ENCODE assay signal across 8 cellular contexts in genomic region chr1:31931241-31932225, GRCh38. TPM values are rescaled to one million over a fixed set of nuclear protein-coding genes. Genes with fewer than 3 reads are reported as not detected.
A peak's percentile ranks its signal among the peaks of the same experiment; 100 is the strongest.
DNase-seq lines count a peak whose midpoint lies in the region; ATAC-seq and TF ChIP-seq lines count a peak whose summit lies in the region.

No MANE protein-coding gene starts in this region.

- H3K4me1 Mint-ChIP-seq in activated CD8-positive, alpha-beta memory T cell treated with anti-CD3 and anti-CD28 coated beads, Interleukin-2, amount 10 ng/mL, durations not matched to agents 7 days and 5 days: peaks cover 72% of the 10 kb centered on the region

- H3K27ac ChIP-seq in fibroblast of lung (ENCODE audit: insufficient read depth, low read length) (peak overlapping the region; percentile 16), smooth muscle cell (ENCODE audit: low read depth) (peak overlapping the region; percentile 94)

- in situ Hi-C loops in G401 (cut with HindIII; ENCODE audit: low sequenced_read_pairs): no loop called here

- no peak for DNase-seq in activated CD8-positive, alpha-beta memory T cell treated with anti-CD3 and anti-CD28 coated beads, Interleukin-2, amount 10 ng/mL, durations not matched to agents 7 days and 5 days
- DNase-seq in activated CD8-positive, alpha-beta memory T cell treated with anti-CD3 and anti-CD28 coated beads for 24 hours: no peak
- DNase-seq in SW480 (ENCODE audit: low spot score) (peak; percentile 62), fibroblast of lung (ENCODE audit: low read depth in 2 of 2) (peak; percentile 53 to 71), smooth muscle cell (lab: John Stamatoyannopoulos, UW; ENCODE audit: unreplicated experiment) (no peak), G401 (ENCODE audit: low spot score) (no peak), cerebellum (ENCODE audit: low spot score) (no peak)

- H3K27me3 ChIP-seq in fibroblast of lung (ENCODE audit: control insufficient read depth, insufficient read depth, low read length) (no peaks in the 10 kb centered on the region), smooth muscle cell (ENCODE audit: low read depth) (no peaks in the 10 kb centered on the region)

- H3K27me3 Mint-ChIP-seq in activated CD8-positive, alpha-beta memory T cell treated with anti-CD3 and anti-CD28 coated beads, Interleukin-2, amount 10 ng/mL, durations not matched to agents 7 days and 5 days: no peaks in the 10 kb centered on the region

- no peak for TF ChIP-seq CTCF in fibroblast of lung (conservative IDR thresholded peaks at IDR 0.05 in 1 of 2, IDR thresholded peaks at IDR 0.05 in 1 of 2; ENCODE audit: low read depth in 1 of 2, low read length in 2 of 2)
- TF ChIP-seq CTCF in smooth muscle cell (IDR thresholded peaks at IDR 0.05; ENCODE audit: borderline replicate concordance, insufficient read depth, poor library complexity, severe bottlenecking): no peak

- H3K36me3 ChIP-seq in fibroblast of lung (ENCODE audit: control insufficient read depth, insufficient read depth, low read length): no peaks in the 10 kb centered on the region
- no peaks in the 10 kb centered on the region for H3K36me3 ChIP-seq in smooth muscle cell (ENCODE audit: low read depth)

- WGBS in smooth muscle cell (ENCODE audit: low lambda C conversion rate): 26% methylated on average over 4 of the region's 4 CpGs

- no peak overlapping the region for H2AFZ ChIP-seq in fibroblast of lung (ENCODE audit: low read length)
- H2AFZ ChIP-seq in smooth muscle cell (ENCODE audit: low read depth): no peak overlapping the region

- H4K20me1 ChIP-seq in fibroblast of lung (ENCODE audit: control insufficient read depth, extremely low read depth, insufficient read depth, low read length) (peaks cover 18% of the 10 kb centered on the region), smooth muscle cell (ENCODE audit: low read depth) (peaks cover 100% of the 10 kb centered on the region)

- CTCF ChIA-PET in activated CD8-positive, alpha-beta memory T cell treated with anti-CD3 and anti-CD28 coated beads, Interleukin-2, amount 10 ng/mL, durations not matched to agents 7 days and 5 days (lab: Charles Lee): interaction anchor here (0.6 to 14.9 kb wide), 13 partner anchors 8 to 257 kb away, joined by 3 to 530 read pairs (median 3); partner anchors contain the start of gene SPOCD1

- H3K27ac Mint-ChIP-seq in activated CD8-positive, alpha-beta memory T cell treated with anti-CD3 and anti-CD28 coated beads, Interleukin-2, amount 10 ng/mL, durations not matched to agents 7 days and 5 days: peak overlapping the region; percentile 98

- peaks cover 24% of the 10 kb centered on the region for H3F3A ChIP-seq in smooth muscle cell (ENCODE audit: low read depth)

- H3K4me2 ChIP-seq in fibroblast of lung (ENCODE audit: extremely low read depth, insufficient read depth, low read length): peak overlapping the region; percentile 66
- H3K4me2 ChIP-seq in smooth muscle cell: peak overlapping the region; percentile 77

- H3K9me3 ChIP-seq in fibroblast of lung (ENCODE audit: control insufficient read depth, insufficient read depth, low read depth, low read length): no peaks in the 10 kb centered on the region
- H3K9me3 ChIP-seq in smooth muscle cell (replicated peaks; ENCODE audit: low read depth): no peaks in the 10 kb centered on the region

- H3K4me3 ChIP-seq in fibroblast of lung (replicated peaks in 1 of 4; ENCODE audit: control extremely low read depth in 1 of 4, insufficient read depth in 1 of 4, low read depth in 3 of 4, low read length in 4 of 4) (peak overlapping the region in 2 of 4 experiments; percentile 4 to 13), smooth muscle cell (peak overlapping the region; percentile 11)

- peak; percentile 13 for ATAC-seq in activated CD8-positive, alpha-beta memory T cell treated with anti-CD3 and anti-CD28 coated beads, Interleukin-2, amount 10 ng/mL, durations not matched to agents 7 days and 5 days
- ATAC-seq in GM19023 (IDR thresholded peaks at IDR 0.05; ENCODE audit: unreplicated experiment): no peak

- peaks cover 98% of the 10 kb centered on the region for H3K79me2 ChIP-seq in fibroblast of lung (ENCODE audit: control insufficient read depth, insufficient read depth, low read length)
- H3K79me2 ChIP-seq in smooth muscle cell (ENCODE audit: low read depth): peaks cover 100% of the 10 kb centered on the region

- no peaks in the 10 kb centered on the region for H3K9me3 Mint-ChIP-seq in activated CD8-positive, alpha-beta memory T cell treated with anti-CD3 and anti-CD28 coated beads, Interleukin-2, amount 10 ng/mL, durations not matched to agents 7 days and 5 days (ENCODE audit: low read depth)

- H3K36me3 Mint-ChIP-seq in activated CD8-positive, alpha-beta memory T cell treated with anti-CD3 and anti-CD28 coated beads, Interleukin-2, amount 10 ng/mL, durations not matched to agents 7 days and 5 days: peaks cover 66% of the 10 kb centered on the region

- peak overlapping the region; percentile 99 for H3K4me3 Mint-ChIP-seq in activated CD8-positive, alpha-beta memory T cell treated with anti-CD3 and anti-CD28 coated beads, Interleukin-2, amount 10 ng/mL, durations not matched to agents 7 days and 5 days

- H3K9ac ChIP-seq in fibroblast of lung (ENCODE audit: insufficient read depth, low read length) (no peak overlapping the region), smooth muscle cell (ENCODE audit: low read depth) (peak overlapping the region; percentile 5)

- H3K4me1 ChIP-seq in fibroblast of lung (ENCODE audit: control insufficient read depth, extremely low read depth, insufficient read depth, low read length) (peaks cover 31% of the 10 kb centered on the region), smooth muscle cell (ENCODE audit: low read depth) (peaks cover 64% of the 10 kb centered on the region)

RNA-seq across cellular contexts. Expression of gene PTP4A2, which starts 6.6 kb away (rescaled TPM):
- 100 to 1,000 TPM; 401 to 507 TPM for total RNA-seq in activated CD8-positive, alpha-beta memory T cell treated with anti-CD3 and anti-CD28 coated beads, Interleukin-2, amount 10 ng/mL, durations not matched to agents 7 days and 5 days
- total RNA-seq in fibroblast of lung (268 and 366 TPM in 2 replicates), smooth muscle cell (460 and 518 TPM in 2 replicates), cerebellum (155 TPM)
- polyA plus RNA-seq in fibroblast of lung (398 and 429 TPM in 2 replicates), smooth muscle cell (316 and 334 TPM in 2 replicates)
- polyA plus RNA-seq in fibroblast of lung (2012): 353 and 388 TPM in 2 replicates
- 161 and 218 TPM in 2 replicates for polyA minus RNA-seq in fibroblast of lung (ENCODE audit: low replicate concordance)
- total RNA-seq in G401 (2014; rRNA removed; shearing (Covaris generic)): 280 and 436 TPM in 2 replicates

Comparison
In these comparisons a context has a peak if more than half of its experiments do, and no peak if none do; other contexts are left out.
1. DNase-seq: peak in SW480 (single experiment) and fibroblast of lung (2 of 2); none in activated CD8-positive, alpha-beta memory T cell treated with anti-CD3 and anti-CD28 coated beads, Interleukin-2, amount 10 ng/mL, durations not matched to agents 7 days and 5 days (single experiment), activated CD8-positive, alpha-beta memory T cell treated with anti-CD3 and anti-CD28 coated beads for 24 hours (single experiment), smooth muscle cell (single experiment), G401 (single experiment) and cerebellum (single experiment).